16 cellular contexts compared by ENCODE assay signal in genomic region chr15:62994975-62995730, GRCh38. TPM values are rescaled to one million over a fixed set of nuclear protein-coding genes. Genes with fewer than 3 reads are reported as not detected.
A peak's percentile ranks its signal among the peaks of the same experiment; 100 is the strongest.
DNase-seq lines count a peak whose midpoint lies in the region; ATAC-seq, FAIRE-seq and TF ChIP-seq lines count a peak whose summit lies in the region.
"Had no signal": no experiment of that assay in that cellular context is flagged by ENCODE, and none has a peak within 500 bp of the region (broad histone marks: within the 10 kb centered on the region; RNA-seq: fewer than 3 reads in every experiment).

No MANE protein-coding gene starts in this region.

- no peaks in the 10 kb centered on the region for H3K36me3 ChIP-seq in cardiac muscle cell
- H3K36me3 ChIP-seq in heart left ventricle: no peaks in the 10 kb centered on the region
- H3K36me3 ChIP-seq in HepG2 (replicated peaks in 1 of 2; ENCODE audit: control insufficient read depth in 1 of 2, insufficient read depth in 2 of 2, low read length in 2 of 2): no peaks in the 10 kb centered on the region
- no peaks in the 10 kb centered on the region for H3K36me3 ChIP-seq in HAP-1 (replicated peaks)
- H3K36me3 ChIP-seq: stomach had no signal

- CTCF ChIA-PET in HepG2 (lab: Yijun Ruan, JAX; ENCODE audit: low intra/inter-chr PET ratio, low total read pairs): no interaction called here

- DNase-seq in cardiac muscle cell (ENCODE audit: low read depth in 1 of 2, low spot score in 1 of 2): no peak
- no peak for DNase-seq in heart left ventricle
- no peak for DNase-seq in chondrocyte (ENCODE audit: low spot score)
- DNase-seq in HepG2 (ENCODE audit: low spot score): no peak
- DNase-seq in mucosa of gallbladder (ENCODE audit: low spot score): no peak
- DNase-seq in HAP-1 (ENCODE audit: low spot score in 2 of 2): no peak
- DNase-seq in cerebellum (ENCODE audit: low spot score): no peak
- DNase-seq in occipital lobe (lab: John Stamatoyannopoulos, UW): no peak
- DNase-seq: activated CD4-positive, alpha-beta T cell treated with anti-CD3 and anti-CD28 coated beads for 1 hour; activated naive CD4-positive, alpha-beta T cell treated with anti-CD3 and anti-CD28 coated beads for 36 hours; CD4-positive, alpha-beta T cell; kidney; posterior cingulate gyrus; RPMI8226; stomach had no signal

- no peak overlapping the region for H3K4me3 Mint-ChIP-seq in chondrocyte (ENCODE audit: unreplicated experiment)
- H3K4me3 Mint-ChIP-seq: activated naive CD4-positive, alpha-beta T cell treated with anti-CD3 and anti-CD28 coated beads for 36 hours; CD4-positive, alpha-beta T cell; central memory CD8-positive, alpha-beta T cell had no signal

- in situ Hi-C loops in HepG2 (cut with HindIII; ENCODE audit: extremely low pct_ligation_motif_present, low pct_unique_long_range_greater_than_20kb): no loop called here
- in situ Hi-C loops in HAP-1 (cut with MboI; ENCODE audit: low sequenced_read_pairs): no loop called here

- intact Hi-C loops in heart left ventricle (cut with DNase I): no loop called here
- intact Hi-C loops in HepG2 (cut with micrococcal nuclease; ENCODE audit: unreplicated experiment): loop anchor here (10.0 kb wide), 1 partner anchor 50 kb away; the partner anchor contains the start of gene TPM1

- TF ChIP-seq POLR2A in heart left ventricle (IDR thresholded peaks at IDR 0.05) (no peak), HepG2 (IDR thresholded peaks at IDR 0.05; ENCODE audit: insufficient read depth in 1 of 2, low read depth in 2 of 2, low read length in 2 of 2) (no peak)

- H3K4me1 ChIP-seq in cardiac muscle cell (ENCODE audit: low read depth) (peaks cover 28% of the 10 kb centered on the region), heart left ventricle (peaks cover 0 to 17% (median 0%) of the 10 kb centered on the region in 12 donors), HepG2 (ENCODE audit: insufficient read depth, low read length) (peaks cover 72% of the 10 kb centered on the region), HAP-1 (peaks cover 27% of the 10 kb centered on the region)

- ATAC-seq in heart left ventricle (no peak), HepG2 (no peak)

- H3K9me3 ChIP-seq in cardiac muscle cell (ENCODE audit: low read depth) (no peaks in the 10 kb centered on the region), heart left ventricle (no peaks in the 10 kb centered on the region), HepG2 (ENCODE audit: low read length) (no peaks in the 10 kb centered on the region), HAP-1 (no peaks in the 10 kb centered on the region)
- H3K9me3 ChIP-seq: stomach had no signal

- H3K4me3 ChIP-seq in cardiac muscle cell (no peak overlapping the region), heart left ventricle (no peak overlapping the region), HepG2 (replicated peaks in 1 of 3; ENCODE audit: insufficient read depth in 1 of 3, low read depth in 2 of 3, low read length in 3 of 3) (no peak overlapping the region), HAP-1 (no peak overlapping the region)
- H3K4me3 ChIP-seq: stomach had no signal

- no peaks in the 10 kb centered on the region for H3K27me3 Mint-ChIP-seq in chondrocyte (ENCODE audit: low read depth)

- H4K20me1 ChIP-seq in HepG2 (ENCODE audit: insufficient read depth, low read length): no peaks in the 10 kb centered on the region

- no peak overlapping the region for H2AFZ ChIP-seq in HepG2 (ENCODE audit: low read length)

- H3K4me2 ChIP-seq in HepG2 (ENCODE audit: low read depth, low read length): no peak overlapping the region

- TF ChIP-seq EP300 in HepG2 (IDR thresholded peaks at IDR 0.05; ENCODE audit: low read depth in 2 of 2, low read length in 2 of 2) (no peak), HepG2 (CRISPR knock-in tag; IDR thresholded peaks at IDR 0.05; ENCODE audit: borderline replicate concordance) (no peak)

- peaks cover 45% of the 10 kb centered on the region for H3K4me1 Mint-ChIP-seq in chondrocyte (ENCODE audit: low read depth)
- H3K4me1 Mint-ChIP-seq: central memory CD8-positive, alpha-beta T cell had no signal

- H3K79me2 ChIP-seq in HepG2 (ENCODE audit: insufficient read depth, low read length): no peaks in the 10 kb centered on the region

- 67 to 71% (median 69%) methylated on average over 3 of the region's 3 CpGs for WGBS in heart left ventricle, 4 donors
- 48% methylated on average over 3 of the region's 3 CpGs for WGBS in HepG2 (ENCODE audit: low lambda C conversion rate)

- POLR2A ChIA-PET in HepG2 (lab: Yijun Ruan, JAX): no interaction called here

- H3K27ac ChIP-seq in cardiac muscle cell (peak overlapping the region; percentile 6), heart left ventricle (peak overlapping the region in 1 of 12 donors; percentile 39), HepG2 (ENCODE audit: extremely low read length, insufficient read depth, low read length) (no peak overlapping the region)
- H3K27ac ChIP-seq: stomach had no signal

- H3K27me3 ChIP-seq in cardiac muscle cell: no peaks in the 10 kb centered on the region
- no peaks in the 10 kb centered on the region for H3K27me3 ChIP-seq in heart left ventricle
- no peaks in the 10 kb centered on the region for H3K27me3 ChIP-seq in HepG2 (ENCODE audit: control insufficient read depth in 1 of 2, insufficient read depth in 2 of 2, low read length in 2 of 2)
- H3K27me3 ChIP-seq in HAP-1 (ENCODE audit: low read depth): no peaks in the 10 kb centered on the region
- H3K27me3 ChIP-seq: stomach had no signal

- BruUV-seq in HepG2 (replicated peaks; lab: Mats Ljungman, UMichigan): no TSS peak

- no peak for TF ChIP-seq RAD21 in HepG2 (CRISPR knock-in tag; IDR thresholded peaks at IDR 0.05)

- no peak overlapping the region for H3K9ac ChIP-seq in HepG2 (ENCODE audit: insufficient read depth, low read depth, low read length)

- FAIRE-seq in HepG2 (lab: Jason Lieb, UNC): no peak
- FAIRE-seq: kidney had no signal

- peak overlapping the region; percentile 52 for H3K27ac Mint-ChIP-seq in chondrocyte (ENCODE audit: unreplicated experiment)
- H3K27ac Mint-ChIP-seq: activated naive CD4-positive, alpha-beta T cell treated with anti-CD3 and anti-CD28 coated beads for 36 hours; CD4-positive, alpha-beta T cell had no signal

- H3K36me3 Mint-ChIP-seq in chondrocyte (ENCODE audit: low read depth): no peaks in the 10 kb centered on the region

- H3K9me3 Mint-ChIP-seq in chondrocyte (ENCODE audit: low read depth): no peaks in the 10 kb centered on the region
- H3K9me3 Mint-ChIP-seq: activated naive CD4-positive, alpha-beta T cell treated with anti-CD3 and anti-CD28 coated beads for 36 hours; CD4-positive, alpha-beta T cell; central memory CD8-positive, alpha-beta T cell had no signal

- no peak for TF ChIP-seq CTCF in cardiac muscle cell (IDR thresholded peaks at IDR 0.05; ENCODE audit: low read depth, low read length)
- no peak for TF ChIP-seq CTCF in heart left ventricle (IDR thresholded peaks at IDR 0.05)
- TF ChIP-seq CTCF in chondrocyte (IDR thresholded peaks at IDR 0.05): no peak
- no peak for TF ChIP-seq CTCF in HepG2 (CRISPR knock-in tag; IDR thresholded peaks at IDR 0.05)

TF ChIP-seq in HepG2, 621 proteins besides CTCF, POLR2A, EP300 and RAD21 (continues in another document):
- TF ChIP-seq, protein P1, sequence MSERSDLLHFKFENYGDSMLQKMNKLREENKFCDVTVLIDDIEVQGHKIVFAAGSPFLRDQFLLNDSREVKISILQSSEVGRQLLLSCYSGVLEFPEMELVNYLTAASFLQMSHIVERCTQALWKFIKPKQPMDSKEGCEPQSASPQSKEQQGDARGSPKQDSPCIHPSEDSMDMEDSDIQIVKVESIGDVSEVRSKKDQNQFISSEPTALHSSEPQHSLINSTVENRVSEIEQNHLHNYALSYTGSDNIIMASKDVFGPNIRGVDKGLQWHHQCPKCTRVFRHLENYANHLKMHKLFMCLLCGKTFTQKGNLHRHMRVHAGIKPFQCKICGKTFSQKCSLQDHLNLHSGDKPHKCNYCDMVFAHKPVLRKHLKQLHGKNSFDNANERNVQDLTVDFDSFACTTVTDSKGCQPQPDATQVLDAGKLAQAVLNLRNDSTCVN (CRISPR knock-in tag; IDR thresholded peaks at IDR 0.05; ENCODE audit: borderline replicate concordance): peak; percentile 32; the same call in 1 of the 2 replicates
- TF ChIP-seq SPEN (CRISPR knock-in tag; IDR thresholded peaks at IDR 0.05; ENCODE audit: low read depth): no peak

RNA-seq across cellular contexts. Expression of gene TPM1, which starts 47.4 kb away (rescaled TPM):
- 6,553 and 8,453 TPM in 2 replicates for total RNA-seq in cardiac muscle cell
- polyA plus RNA-seq in cardiac muscle cell: 7,519 and 10,138 TPM in 2 replicates
- total RNA-seq in heart left ventricle: over 10,000 TPM in 7 of 9 donors, 1,000 to 10,000 TPM in 2; 9,722 to 18,689 (median 13,330) TPM
- over 10,000 TPM; 13,651 to 16,217 TPM for polyA plus RNA-seq in heart left ventricle
- total RNA-seq in chondrocyte: 2,291 to 2,367 TPM (median 2,332 TPM) in 3 replicates
- 98.9 and 113 TPM in 2 replicates for total RNA-seq in HepG2 (2016; rRNA removed; fragmentation: Illumina TruSeq; extraction: Trizol)
- total RNA-seq in HepG2 (2016; cell fraction: cytosol; rRNA removed; fragmentation: Illumina TruSeq; extraction: Trizol; ENCODE audit: low read depth): 49.9 and 54.7 TPM in 2 replicates
- total RNA-seq in HepG2 (2016; cell fraction: insoluble cytoplasmic fraction; rRNA removed; fragmentation: Illumina TruSeq; extraction: Trizol): 98.4 and 114 TPM in 2 replicates
- total RNA-seq in HepG2 (2016; cell fraction: membrane; rRNA removed; fragmentation: Illumina TruSeq; extraction: Trizol): 81.1 and 86.7 TPM in 2 replicates
- total RNA-seq in HepG2 (2016; cell fraction: nucleus; rRNA removed; fragmentation: Illumina TruSeq; extraction: Trizol): 75.6 and 78.8 TPM in 2 replicates
- polyA plus RNA-seq in HepG2 (2011; rRNA removed): 92.4 and 109 TPM in 2 replicates
- 45.6 and 56.5 TPM in 2 replicates for polyA plus RNA-seq in HepG2 (2011; cell fraction: cytosol; rRNA removed)
- 245 and 247 TPM in 2 replicates for polyA plus RNA-seq in HepG2 (2011; cell fraction: nucleus; rRNA removed)
- 72.3 and 73.8 TPM in 2 replicates for polyA plus RNA-seq in HepG2 (2012)
- 39.7 and 50.0 TPM in 2 replicates for polyA plus RNA-seq in HepG2 (2016; cell fraction: cytosol; fragmentation: Illumina TruSeq; extraction: Trizol; ENCODE audit: low read depth)
- 112 and 120 TPM in 2 replicates for polyA plus RNA-seq in HepG2 (2016; cell fraction: insoluble cytoplasmic fraction; fragmentation: Illumina TruSeq; extraction: Trizol; ENCODE audit: low read depth)
- polyA plus RNA-seq in HepG2 (2016; cell fraction: membrane; fragmentation: Illumina TruSeq; extraction: Trizol; ENCODE audit: low read depth): 59.4 and 60.5 TPM in 2 replicates
- 97.1 and 98.9 TPM in 2 replicates for polyA plus RNA-seq in HepG2 (2016; cell fraction: nucleus; fragmentation: Illumina TruSeq; extraction: Trizol; ENCODE audit: insufficient read depth, low read depth)
- 56.1 and 110 TPM in 2 replicates for polyA minus RNA-seq in HepG2 (2011; rRNA and poly(A)+ RNA removed; ENCODE audit: low replicate concordance)
- polyA minus RNA-seq in HepG2 (2011; cell fraction: cytosol; rRNA and poly(A)+ RNA removed): 22.5 and 29.1 TPM in 2 replicates
- 274 and 286 TPM in 2 replicates for polyA minus RNA-seq in HepG2 (2011; cell fraction: nucleus; rRNA and poly(A)+ RNA removed)
- 1,361 TPM for total RNA-seq in mucosa of gallbladder
- 119 TPM for total RNA-seq in cerebellum
- total RNA-seq in occipital lobe: 101 TPM

Comparison
In these comparisons a context has a peak if more than half of its experiments do, and no peak if none do; other contexts are left out.
1. RNA of gene TPM1, which starts 47.4 kb away (total RNA-seq): 9,722 to 18,689 TPM in heart left ventricle, 6,553 to 8,453 TPM in cardiac muscle cell, 2,291 to 2,367 TPM in chondrocyte and 1,361 TPM in mucosa of gallbladder (single experiment); 119 TPM in cerebellum (single experiment), 101 TPM in occipital lobe (single experiment) and 49.9 to 114 TPM in HepG2; every median in the first group is over 10 times any median in the second.